39 cellular contexts compared by ENCODE assay signal in the genomic region with DNA sequence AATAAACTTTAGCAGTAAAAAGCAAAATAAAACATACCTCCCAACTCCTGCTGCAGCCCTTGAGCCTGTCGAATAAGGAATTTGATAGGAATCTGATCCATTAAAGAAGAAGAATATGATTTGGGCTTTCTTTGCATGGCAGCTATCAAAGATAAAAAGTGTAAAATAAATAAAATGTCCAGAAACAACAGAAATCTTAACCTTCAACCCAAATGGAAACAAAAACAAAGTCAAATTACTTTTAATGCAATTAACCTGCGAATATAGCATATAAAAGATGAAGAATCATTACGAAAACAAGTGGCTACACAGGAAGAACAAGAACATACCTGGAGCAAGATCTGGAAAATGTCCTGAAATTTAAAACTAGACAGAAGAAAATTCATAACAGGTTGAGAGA. TPM values are rescaled to one million over a fixed set of nuclear protein-coding genes. Genes with fewer than 3 reads are reported as not detected.
"Had no signal": no experiment of that assay in that cellular context is flagged by ENCODE, and none has a peak within 500 bp of the region (broad histone marks: within the 10 kb centered on the region; RNA-seq: fewer than 3 reads in every experiment).

No MANE protein-coding gene starts in this region.

- H3K27ac ChIP-seq: adrenal gland, ascending aorta, body of pancreas, brain microvascular endothelial cell, breast epithelium, cardiac muscle cell, colonic mucosa had no signal

- H3K4me1 Mint-ChIP-seq: activated naive CD4-positive, alpha-beta T cell treated with anti-CD3 and anti-CD28 coated beads, Interleukin-2, amount 10 ng/mL, durations not matched to agents 7 days and 5 days; activated naive CD4-positive, alpha-beta T cell treated with anti-CD3 and anti-CD28 coated beads, Interleukin-2, amount 50 U/mL, for 24 hours; activated naive CD8-positive, alpha-beta T cell treated with anti-CD3 and anti-CD28 coated beads for 36 hours; activated naive CD8-positive, alpha-beta T cell treated with anti-CD3 and anti-CD28 coated beads, Interleukin-2, amount 10 ng/mL, durations not matched to agents 7 days and 5 days; activated naive CD8-positive, alpha-beta T cell treated with anti-CD3 and anti-CD28 coated beads, Interleukin-2, amount 50 U/mL, for 24 hours; brain; central memory CD8-positive, alpha-beta T cell had no signal

- H3K9me3 Mint-ChIP-seq: activated naive CD4-positive, alpha-beta T cell treated with anti-CD3 and anti-CD28 coated beads for 36 hours; activated naive CD4-positive, alpha-beta T cell treated with anti-CD3 and anti-CD28 coated beads, Interleukin-2, amount 10 ng/mL, durations not matched to agents 7 days and 5 days; activated naive CD4-positive, alpha-beta T cell treated with anti-CD3 and anti-CD28 coated beads, Interleukin-2, amount 50 U/mL, for 24 hours; activated naive CD4-positive, alpha-beta T cell treated with anti-CD3 and anti-CD28 coated beads, Interleukin-2, amount 50 U/mL, for 72 hours; activated naive CD8-positive, alpha-beta T cell treated with anti-CD3 and anti-CD28 coated beads for 36 hours; activated naive CD8-positive, alpha-beta T cell treated with anti-CD3 and anti-CD28 coated beads, Interleukin-2, amount 10 ng/mL, durations not matched to agents 7 days and 5 days; activated naive CD8-positive, alpha-beta T cell treated with anti-CD3 and anti-CD28 coated beads, Interleukin-2, amount 50 U/mL, for 24 hours; activated T-cell treated with anti-CD3 and anti-CD28 coated beads, Interleukin-2, amount 50 U/mL, for 4 hours; activated T-cell treated with anti-CD3 and anti-CD28 coated beads, Interleukin-2, amount 50 U/mL, for 72 hours; activated T-helper 1 cell treated with anti-CD3 and anti-CD28 coated beads, Interleukin-12 subunit alpha, Interleukin-12 subunit beta, Interleukin-2, Interleukin-4 antibody, amounts not matched to agents 30 ng/mL and 10 ng/mL and 1 ng/mL, durations not matched to agents 14 hours and 24 hours and 36 hours; activated T-helper 17 cell treated with anti-CD3 and anti-CD28 coated beads, Interleukin-2, amount 50 U/mL, for 72 hours; activated T-helper 2 cell treated with anti-CD3 and anti-CD28 coated beads, Interferon-gamma antibody, Interleukin-2, Interleukin-4, amounts not matched to agents 10 μg/mL and 5 μg/mL and 100 μg/mL, durations not matched to agents 14 hours and 24 hours and 36 hours; brain; central memory CD8-positive, alpha-beta T cell had no signal

- H3K27ac Mint-ChIP-seq: activated naive CD4-positive, alpha-beta T cell treated with anti-CD3 and anti-CD28 coated beads for 36 hours; activated naive CD4-positive, alpha-beta T cell treated with anti-CD3 and anti-CD28 coated beads, Interleukin-2, amount 50 U/mL, for 24 hours; activated naive CD4-positive, alpha-beta T cell treated with anti-CD3 and anti-CD28 coated beads, Interleukin-2, amount 50 U/mL, for 72 hours; activated naive CD8-positive, alpha-beta T cell; activated naive CD8-positive, alpha-beta T cell treated with anti-CD3 and anti-CD28 coated beads for 36 hours; activated naive CD8-positive, alpha-beta T cell treated with anti-CD3 and anti-CD28 coated beads, Interleukin-2, amount 10 ng/mL, durations not matched to agents 7 days and 5 days; activated naive CD8-positive, alpha-beta T cell treated with anti-CD3 and anti-CD28 coated beads, Interleukin-2, amount 50 U/mL, for 24 hours; activated T-cell treated with anti-CD3 and anti-CD28 coated beads, Interleukin-2, amount 50 U/mL, for 72 hours; activated T-helper 1 cell treated with anti-CD3 and anti-CD28 coated beads, Interleukin-12 subunit alpha, Interleukin-12 subunit beta, Interleukin-2, Interleukin-4 antibody, amounts not matched to agents 30 ng/mL and 10 ng/mL and 1 ng/mL, durations not matched to agents 14 hours and 24 hours and 36 hours; activated T-helper 17 cell treated with anti-CD3 and anti-CD28 coated beads, Interleukin-2, amount 50 U/mL, for 72 hours; activated T-helper 2 cell treated with anti-CD3 and anti-CD28 coated beads, Interferon-gamma antibody, Interleukin-2, Interleukin-4, amounts not matched to agents 10 μg/mL and 5 μg/mL and 100 μg/mL, durations not matched to agents 14 hours and 24 hours and 36 hours; brain had no signal

- H3K4me1 ChIP-seq: adrenal gland, ascending aorta, body of pancreas, breast epithelium, colonic mucosa had no signal

- H3K27me3 ChIP-seq: adrenal gland, ascending aorta, body of pancreas, brain microvascular endothelial cell, breast epithelium, cardiac muscle cell, colonic mucosa had no signal

- H3K9me3 ChIP-seq: adrenal gland, ascending aorta, body of pancreas, breast epithelium, colonic mucosa had no signal

- H3K4me3 Mint-ChIP-seq: activated naive CD4-positive, alpha-beta T cell treated with anti-CD3 and anti-CD28 coated beads for 36 hours; activated naive CD4-positive, alpha-beta T cell treated with anti-CD3 and anti-CD28 coated beads, Interleukin-2, amount 10 ng/mL, durations not matched to agents 7 days and 5 days; activated naive CD4-positive, alpha-beta T cell treated with anti-CD3 and anti-CD28 coated beads, Interleukin-2, amount 50 U/mL, for 24 hours; activated naive CD8-positive, alpha-beta T cell; activated naive CD8-positive, alpha-beta T cell treated with anti-CD3 and anti-CD28 coated beads for 36 hours; activated naive CD8-positive, alpha-beta T cell treated with anti-CD3 and anti-CD28 coated beads, Interleukin-2, amount 10 ng/mL, durations not matched to agents 7 days and 5 days; activated naive CD8-positive, alpha-beta T cell treated with anti-CD3 and anti-CD28 coated beads, Interleukin-2, amount 50 U/mL, for 24 hours; activated T-cell treated with anti-CD3 and anti-CD28 coated beads, Interleukin-2, amount 50 U/mL, for 4 hours; activated T-cell treated with anti-CD3 and anti-CD28 coated beads, Interleukin-2, amount 50 U/mL, for 72 hours; activated T-helper 1 cell treated with anti-CD3 and anti-CD28 coated beads, Interleukin-12 subunit alpha, Interleukin-12 subunit beta, Interleukin-2, Interleukin-4 antibody, amounts not matched to agents 30 ng/mL and 10 ng/mL and 1 ng/mL, durations not matched to agents 14 hours and 24 hours and 36 hours; activated T-helper 17 cell treated with anti-CD3 and anti-CD28 coated beads, Interleukin-2, amount 50 U/mL, for 72 hours; brain; central memory CD8-positive, alpha-beta T cell had no signal

- DNase-seq: activated effector memory CD4-positive, alpha-beta T cell treated with anti-CD3 and anti-CD28 coated beads, Interleukin-2, amount 50 U/mL, for 16 hours; activated effector memory CD4-positive, alpha-beta T cell treated with Interleukin-2 at 50 U/mL for 16 hours; activated gamma-delta T cell; activated gamma-delta T cell treated with Interleukin-2 at 50 U/mL for 16 hours; activated naive CD4-positive, alpha-beta T cell; activated naive CD4-positive, alpha-beta T cell treated with anti-CD3 and anti-CD28 coated beads for 36 hours; activated naive CD4-positive, alpha-beta T cell treated with anti-CD3 and anti-CD28 coated beads, Interleukin-2, amount 10 ng/mL, durations not matched to agents 7 days and 5 days; activated naive CD4-positive, alpha-beta T cell treated with Interleukin-2 at 50 U/mL for 16 hours; activated naive CD8-positive, alpha-beta T cell treated with anti-CD3 and anti-CD28 coated beads for 36 hours; activated naive CD8-positive, alpha-beta T cell treated with anti-CD3 and anti-CD28 coated beads, Interleukin-2, amount 10 ng/mL, durations not matched to agents 7 days and 5 days; activated naive CD8-positive, alpha-beta T cell treated with anti-CD3 and anti-CD28 coated beads, Interleukin-2, amount 50 U/mL, for 24 hours; activated T-cell treated with anti-CD3 and anti-CD28 coated beads, Interleukin-2, amount 50 U/mL, for 4 hours; activated T-cell treated with anti-CD3 and anti-CD28 coated beads, Interleukin-2, amount 50 U/mL, for 48 hours; activated T-cell treated with anti-CD3 and anti-CD28 coated beads, Interleukin-2, amount 50 U/mL, for 72 hours; adrenal gland; amniotic stem cell; amygdala; anterior cingulate cortex; aorta; body of pancreas; brain microvascular endothelial cell; caudate nucleus; central memory CD4-positive, alpha-beta T cell; cerebellar nuclear complex; colonic mucosa had no signal

- H3K27me3 Mint-ChIP-seq: activated naive CD4-positive, alpha-beta T cell treated with anti-CD3 and anti-CD28 coated beads, Interleukin-2, amount 10 ng/mL, durations not matched to agents 7 days and 5 days; activated naive CD4-positive, alpha-beta T cell treated with anti-CD3 and anti-CD28 coated beads, Interleukin-2, amount 50 U/mL, for 24 hours; activated naive CD8-positive, alpha-beta T cell; activated naive CD8-positive, alpha-beta T cell treated with anti-CD3 and anti-CD28 coated beads for 36 hours; activated naive CD8-positive, alpha-beta T cell treated with anti-CD3 and anti-CD28 coated beads, Interleukin-2, amount 10 ng/mL, durations not matched to agents 7 days and 5 days; activated naive CD8-positive, alpha-beta T cell treated with anti-CD3 and anti-CD28 coated beads, Interleukin-2, amount 50 U/mL, for 24 hours; activated T-helper 17 cell treated with anti-CD3 and anti-CD28 coated beads, Interleukin-2, amount 50 U/mL, for 72 hours; brain; central memory CD8-positive, alpha-beta T cell had no signal

- H3K4me3 ChIP-seq: adrenal gland, ascending aorta, body of pancreas, breast epithelium, cardiac muscle cell, colonic mucosa had no signal

- H3K36me3 ChIP-seq: breast epithelium, colonic mucosa had no signal

- ATAC-seq: activated naive CD4-positive, alpha-beta T cell treated with anti-CD3 and anti-CD28 coated beads, Interleukin-2, amount 50 U/mL, for 72 hours; activated naive CD8-positive, alpha-beta T cell treated with anti-CD3 and anti-CD28 coated beads, Interleukin-2, amount 50 U/mL, for 24 hours; activated T-cell treated with anti-CD3 and anti-CD28 coated beads, Interleukin-2, amount 50 U/mL, for 4 hours; activated T-cell treated with anti-CD3 and anti-CD28 coated beads, Interleukin-2, amount 50 U/mL, for 72 hours; activated T-helper 17 cell treated with anti-CD3 and anti-CD28 coated beads, Interleukin-2, amount 50 U/mL, for 72 hours; body of pancreas had no signal

- FAIRE-seq: astrocyte, bronchial epithelial cell, colon had no signal

RNA-seq across cellular contexts. Expression of a gene that starts 21.5 kb away (rescaled TPM):
- total RNA-seq: ascending aorta had no signal
